ENCODE assay signal across 15 cellular contexts in the genomic region with DNA sequence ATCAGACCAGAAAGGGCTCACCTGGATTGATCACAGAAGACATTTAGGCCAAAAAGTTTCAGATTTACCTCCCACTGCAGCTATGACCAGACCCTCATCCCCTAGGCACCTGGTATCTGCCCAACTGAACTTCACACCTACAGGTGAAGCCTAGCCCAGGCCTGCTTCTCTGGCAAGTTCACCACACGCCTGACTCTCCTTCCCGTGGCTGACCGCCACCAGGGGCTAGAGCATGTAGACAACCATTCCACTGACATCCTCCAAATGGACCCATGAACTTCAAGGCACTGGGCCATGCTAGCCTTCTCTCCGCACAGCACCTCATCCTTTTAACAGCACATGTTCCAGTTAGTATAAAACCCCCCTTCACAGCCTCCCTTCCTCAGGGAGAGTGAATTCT. TPM values are rescaled to one million over a fixed set of nuclear protein-coding genes. Genes with fewer than 3 reads are reported as not detected.
DNase-seq lines count a peak whose midpoint lies in the region; ATAC-seq and TF ChIP-seq lines count a peak whose summit lies in the region.
"Had no signal": no experiment of that assay in that cellular context is flagged by ENCODE, and none has a peak within 500 bp of the region (broad histone marks: within the 10 kb centered on the region; RNA-seq: fewer than 3 reads in every experiment).

No MANE protein-coding gene starts in this region.

- peak overlapping the region; percentile 20 to 82 (median 26) for H3K27ac Mint-ChIP-seq in CD4-positive, CD25-positive, alpha-beta regulatory T cell
- H3K27ac Mint-ChIP-seq in T-helper 17 cell (peak overlapping the region; percentile 73), endodermal cell (peak overlapping the region; percentile 30)
- H3K27ac Mint-ChIP-seq in stimulated activated effector memory CD8-positive, alpha-beta T cell treated with anti-CD3 and anti-CD28 coated beads, Interleukin-12 subunit alpha, Interleukin-12 subunit beta, amount 100 ng/mL, for 72 hours = peak overlapping the region; percentile 40
- H3K27ac Mint-ChIP-seq: CD4-positive, alpha-beta T cell; GM23338 had no signal

- H3K9me3 Mint-ChIP-seq in CD4-positive, CD25-positive, alpha-beta regulatory T cell = no peaks in the 10 kb centered on the region
- H3K9me3 Mint-ChIP-seq in endodermal cell = no peaks in the 10 kb centered on the region
- H3K9me3 Mint-ChIP-seq in stimulated activated effector memory CD8-positive, alpha-beta T cell treated with anti-CD3 and anti-CD28 coated beads, Interleukin-12 subunit alpha, Interleukin-12 subunit beta, amount 100 ng/mL, for 72 hours = no peaks in the 10 kb centered on the region
- H3K9me3 Mint-ChIP-seq: CD4-positive, alpha-beta T cell; GM23338 had no signal

- peak overlapping the region in 2 of 4 donors; percentile 7 to 19 for H3K4me3 Mint-ChIP-seq in CD4-positive, CD25-positive, alpha-beta regulatory T cell
- no peak overlapping the region for H3K4me3 Mint-ChIP-seq in T-helper 17 cell
- H3K4me3 Mint-ChIP-seq in endodermal cell = no peak overlapping the region
- no peak overlapping the region for H3K4me3 Mint-ChIP-seq in stimulated activated effector memory CD8-positive, alpha-beta T cell treated with anti-CD3 and anti-CD28 coated beads, Interleukin-12 subunit alpha, Interleukin-12 subunit beta, amount 100 ng/mL, for 72 hours
- H3K4me3 Mint-ChIP-seq: CD4-positive, alpha-beta T cell; GM23338 had no signal

- no peak overlapping the region for H3K9ac ChIP-seq in endodermal cell (ENCODE audit: extremely low read depth, low read length, poor library complexity, severe bottlenecking)
- H3K9ac ChIP-seq: BLaER1 treated with 17β-estradiol and CSF1 and Interleukin-3, amounts not matched to agents 10 nM and 100 nM had no signal

- peaks cover 21% of the 10 kb centered on the region for H3K4me1 ChIP-seq in CD4-positive, CD25-positive, alpha-beta regulatory T cell (ENCODE audit: control insufficient read depth, insufficient read depth, low read length, poor library complexity, severe bottlenecking)
- H3K4me1 ChIP-seq in endodermal cell (ENCODE audit: control insufficient read depth, insufficient read depth, low read length) = peaks cover 6% of the 10 kb centered on the region

- H3K4me3 ChIP-seq in CD4-positive, CD25-positive, alpha-beta regulatory T cell (ENCODE audit: low read depth, low read length) = no peak overlapping the region
- no peak overlapping the region for H3K4me3 ChIP-seq in endodermal cell (ENCODE audit: low read length)
- H3K4me3 ChIP-seq: BLaER1 treated with 17β-estradiol and CSF1 and Interleukin-3, amounts not matched to agents 10 nM and 100 nM; GM23338 had no signal

- DNase-seq in CD4-positive, CD25-positive, alpha-beta regulatory T cell = no peak
- DNase-seq in T-helper 17 cell = no peak
- no peak for DNase-seq in endodermal cell
- no peak for DNase-seq in stimulated activated effector memory CD8-positive, alpha-beta T cell treated with anti-CD3 and anti-CD28 coated beads, Interleukin-12 subunit alpha, Interleukin-12 subunit beta, amount 100 ng/mL, for 72 hours (ENCODE audit: low spot score in 2 of 2)
- DNase-seq in stimulated activated CD4-positive, alpha-beta T cell treated with anti-CD3 and anti-CD28 coated beads, Interleukin-2, amount 100 ng/mL, for 24 hours = no peak
- DNase-seq in HPDE6-E6E7 (ENCODE audit: extremely low spot score) = no peak
- no peak for DNase-seq in activated CD4-positive, alpha-beta T cell treated with anti-CD3 and anti-CD28 coated beads, Interleukin-2, amount 50 U/mL, for 48 hours
- DNase-seq: ACHN; CD4-positive, alpha-beta T cell; DMS153; DMS79 treated with DMSO at 0.1 percent for 48 hours; EL; H7 had no signal

- H3K36me3 Mint-ChIP-seq in CD4-positive, CD25-positive, alpha-beta regulatory T cell = peaks cover 25% of the 10 kb centered on the region
- H3K36me3 Mint-ChIP-seq in T-helper 17 cell (ENCODE audit: low read depth) = no peaks in the 10 kb centered on the region
- peaks cover 18% of the 10 kb centered on the region for H3K36me3 Mint-ChIP-seq in endodermal cell (ENCODE audit: low read depth)
- no peaks in the 10 kb centered on the region for H3K36me3 Mint-ChIP-seq in stimulated activated effector memory CD8-positive, alpha-beta T cell treated with anti-CD3 and anti-CD28 coated beads, Interleukin-12 subunit alpha, Interleukin-12 subunit beta, amount 100 ng/mL, for 72 hours

- H3K27me3 ChIP-seq in CD4-positive, CD25-positive, alpha-beta regulatory T cell (ENCODE audit: control insufficient read depth, insufficient read depth, low read length) = no peaks in the 10 kb centered on the region
- no peaks in the 10 kb centered on the region for H3K27me3 ChIP-seq in endodermal cell (ENCODE audit: control insufficient read depth, insufficient read depth, low read length, poor library complexity, severe bottlenecking)

- 91 to 92% methylated on average over 3 to 4 of the region's 4 CpGs for whole genome bisulfite sequencing in endodermal cell (ENCODE audit: insufficient coverage in 1 of 2, insufficient read length in 1 of 2), 2 experiments

- peaks cover 4 to 87% (median 30%) of the 10 kb centered on the region in 4 donors for H3K4me1 Mint-ChIP-seq in CD4-positive, CD25-positive, alpha-beta regulatory T cell
- H3K4me1 Mint-ChIP-seq in T-helper 17 cell = peaks cover 29% of the 10 kb centered on the region
- peaks cover 22% of the 10 kb centered on the region for H3K4me1 Mint-ChIP-seq in endodermal cell
- peaks cover 35% of the 10 kb centered on the region for H3K4me1 Mint-ChIP-seq in stimulated activated effector memory CD8-positive, alpha-beta T cell treated with anti-CD3 and anti-CD28 coated beads, Interleukin-12 subunit alpha, Interleukin-12 subunit beta, amount 100 ng/mL, for 72 hours

- no peak overlapping the region for H3K27ac ChIP-seq in CD4-positive, CD25-positive, alpha-beta regulatory T cell (ENCODE audit: insufficient read depth, low read length, poor library complexity, severe bottlenecking)
- H3K27ac ChIP-seq in endodermal cell (ENCODE audit: low read depth, low read length) = no peak overlapping the region
- H3K27ac ChIP-seq: BLaER1 treated with 17β-estradiol and CSF1 and Interleukin-3, amounts not matched to agents 10 nM and 100 nM had no signal

- no peaks in the 10 kb centered on the region for H3K27me3 Mint-ChIP-seq in CD4-positive, CD25-positive, alpha-beta regulatory T cell
- H3K27me3 Mint-ChIP-seq in T-helper 17 cell (no peaks in the 10 kb centered on the region), endodermal cell (ENCODE audit: insufficient read depth) (no peaks in the 10 kb centered on the region)
- H3K27me3 Mint-ChIP-seq: CD4-positive, alpha-beta T cell had no signal

- TF ChIP-seq CTCF in endodermal cell (conservative IDR thresholded peaks at IDR 0.05) = peak; percentile 10

- H3K9me3 ChIP-seq in CD4-positive, CD25-positive, alpha-beta regulatory T cell (ENCODE audit: control insufficient read depth in 2 of 2, low read length in 2 of 2) = no peaks in the 10 kb centered on the region
- H3K9me3 ChIP-seq in T-helper 17 cell (ENCODE audit: control insufficient read depth, low read length, poor library complexity, severe bottlenecking) (no peaks in the 10 kb centered on the region), endodermal cell (ENCODE audit: control insufficient read depth, low read length) (no peaks in the 10 kb centered on the region)
- H3K9me3 ChIP-seq: BLaER1 treated with 17β-estradiol and CSF1 and Interleukin-3, amounts not matched to agents 10 nM and 100 nM had no signal

- ATAC-seq in CD4-positive, CD25-positive, alpha-beta regulatory T cell (ENCODE audit: low read depth in 2 of 2) = no peak
- no peak for ATAC-seq in T-helper 17 cell
- no peak for ATAC-seq in stimulated activated effector memory CD8-positive, alpha-beta T cell treated with anti-CD3 and anti-CD28 coated beads, Interleukin-12 subunit alpha, Interleukin-12 subunit beta, amount 100 ng/mL, for 72 hours
- ATAC-seq: GM23338 had no signal

- peaks cover 10% of the 10 kb centered on the region for H3K36me3 ChIP-seq in CD4-positive, CD25-positive, alpha-beta regulatory T cell (ENCODE audit: control insufficient read depth, insufficient read depth, low read length)
- peaks cover 18% of the 10 kb centered on the region for H3K36me3 ChIP-seq in endodermal cell (ENCODE audit: control insufficient read depth, insufficient read depth, low read length)

RNA-seq across cellular contexts. Expression of a gene that starts 18.8 kb away (rescaled TPM):
- 33.7 TPM for total RNA-seq in CD4-positive, CD25-positive, alpha-beta regulatory T cell
- polyA plus RNA-seq in CD4-positive, CD25-positive, alpha-beta regulatory T cell = 1 to 10 TPM; 1.6 to 2.2 (median 1.8) TPM
- total RNA-seq in T-helper 17 cell = 10 to 100 TPM; 16.5 to 17.7 TPM
- total RNA-seq in endodermal cell = 10 to 100 TPM; 27.3 to 33.7 TPM
- polyA plus RNA-seq in endodermal cell (2013, experiment 1 of 2) = 32.5 TPM
- polyA plus RNA-seq in endodermal cell (2013, experiment 2 of 2) = 30.0 TPM
